ENCODE assay signal across 8 cellular contexts in genomic region chr19:17109962-17110598, GRCh38. TPM values are rescaled to one million over a fixed set of nuclear protein-coding genes. Genes with fewer than 3 reads are reported as not detected.
DNase-seq lines count a peak whose midpoint lies in the region; ATAC-seq and TF ChIP-seq lines count a peak whose summit lies in the region.

No MANE protein-coding gene starts in this region.

- no peak overlapping the region for H2BK120ac ChIP-seq in mesenchymal stem cell (ENCODE audit: low read depth, low read length)

- WGBS in mesenchymal stem cell = 95% methylated on average over 26 of the region's 26 CpGs

- CTCF ChIA-PET in CD4-positive, alpha-beta memory T cell (lab: Charles Lee; ENCODE audit: partially characterized antibody) = no interaction called here
- CTCF ChIA-PET in WTC11 (lab: Charles Lee) = interaction anchor here (1.0 kb wide), 1 partner anchor 41 kb away, joined by 3 read pairs; no protein-coding TSS in a partner anchor

- H3K27ac Mint-ChIP-seq in CD4-positive, alpha-beta memory T cell = peak overlapping the region in 5 of 7 donors; percentile 12 to 84 (median 53)
- H3K27ac Mint-ChIP-seq in WTC11 = peak overlapping the region; percentile 63; the same call in 1 of the 2 replicates

- no peak overlapping the region for H3K27ac ChIP-seq in CD4-positive, alpha-beta memory T cell (ENCODE audit: low read depth, low read length)
- H3K27ac ChIP-seq in mesenchymal stem cell (ENCODE audit: low read length, poor library complexity, severe bottlenecking) = no peak overlapping the region

- no peak overlapping the region for H3K4ac ChIP-seq in mesenchymal stem cell (ENCODE audit: low read depth in 1 of 2, low read length in 2 of 2)

- no peak for DNase-seq in CD4-positive, alpha-beta memory T cell
- no peak for DNase-seq in WTC11 (ENCODE audit: low spot score)
- DNase-seq in mesenchymal stem cell = no peak
- no peak for DNase-seq in NCI-H526 treated with DMSO at 0.1 percent for 48 hours (lab: John Stamatoyannopoulos, UW)
- DNase-seq in NCI-H345 treated with DMSO at 0.1 percent for 48 hours (lab: John Stamatoyannopoulos, UW; ENCODE audit: unreplicated experiment) = no peak
- no peak for DNase-seq in H4 (ENCODE audit: low spot score)

- peaks cover 53% of the 10 kb centered on the region for H3K79me1 ChIP-seq in mesenchymal stem cell (replicated peaks; ENCODE audit: low read length, poor library complexity, severe bottlenecking)

- intact Hi-C loops in CD4-positive, alpha-beta memory T cell (cut with micrococcal nuclease) = no loop called here

- H3K27me3 Mint-ChIP-seq in CD4-positive, alpha-beta memory T cell = no peaks in the 10 kb centered on the region
- no peaks in the 10 kb centered on the region for H3K27me3 Mint-ChIP-seq in WTC11 (ENCODE audit: low read depth)

- H2BK5ac ChIP-seq in mesenchymal stem cell (ENCODE audit: low read depth, low read length, poor library complexity, severe bottlenecking) = no peak overlapping the region

- peaks cover 25 to 69% of the 10 kb centered on the region in 2 donors for H3K36me3 Mint-ChIP-seq in CD4-positive, alpha-beta memory T cell
- peaks cover 11% of the 10 kb centered on the region; the same call in 1 of the 2 replicates for H3K36me3 Mint-ChIP-seq in WTC11

- H2AK5ac ChIP-seq in mesenchymal stem cell (ENCODE audit: low read length, severe bottlenecking) = peak overlapping the region; percentile 24

- no peak overlapping the region for H3K4me3 ChIP-seq in CD4-positive, alpha-beta memory T cell (ENCODE audit: low read length in 2 of 2)
- H3K4me3 ChIP-seq in mesenchymal stem cell (ENCODE audit: insufficient read depth in 1 of 2, low read depth in 1 of 2, low read length in 2 of 2) = no peak overlapping the region

- peaks cover 34% of the 10 kb centered on the region for H3K36me3 ChIP-seq in CD4-positive, alpha-beta memory T cell (ENCODE audit: insufficient read depth, low read length)
- H3K36me3 ChIP-seq in mesenchymal stem cell (ENCODE audit: control insufficient read depth in 1 of 2, insufficient read depth in 2 of 2, low read depth in 1 of 2, low read length in 2 of 2) = peaks cover 50 to 53% of the 10 kb centered on the region in 2 experiments

- no peaks in the 10 kb centered on the region for H3K27me3 ChIP-seq in CD4-positive, alpha-beta memory T cell (ENCODE audit: insufficient read depth, low read length)
- H3K27me3 ChIP-seq in mesenchymal stem cell (ENCODE audit: control insufficient read depth in 1 of 2, insufficient read depth in 1 of 2, low read length in 2 of 2) = no peaks in the 10 kb centered on the region

- peaks cover 11 to 48% (median 26%) of the 10 kb centered on the region in 4 donors for H3K4me1 Mint-ChIP-seq in CD4-positive, alpha-beta memory T cell
- H3K4me1 Mint-ChIP-seq in WTC11 = peaks cover 31% of the 10 kb centered on the region

- POLR2A ChIA-PET in CD4-positive, alpha-beta memory T cell (lab: Charles Lee; ENCODE audit: partially characterized antibody) = interaction anchor here (0.9 kb wide), 1 partner anchor 33 kb away, joined by 4 read pairs; no protein-coding TSS in a partner anchor
- POLR2A ChIA-PET in WTC11 (lab: Charles Lee) = no interaction called here

- ATAC-seq in GM21825 (IDR thresholded peaks at IDR 0.05; ENCODE audit: unreplicated experiment) (peak; percentile 40), WTC11 (no peak), HG02678 (IDR thresholded peaks at IDR 0.05; ENCODE audit: unreplicated experiment) (no peak)

- peak overlapping the region in 1 of 2 experiments; percentile 1 for H2BK12ac ChIP-seq in mesenchymal stem cell (ENCODE audit: low read length in 2 of 2)

- peak overlapping the region in 1 of 8 donors; percentile 41 for H3K4me3 Mint-ChIP-seq in CD4-positive, alpha-beta memory T cell
- no peak overlapping the region for H3K4me3 Mint-ChIP-seq in WTC11

- no peaks in the 10 kb centered on the region for H3K9me3 Mint-ChIP-seq in CD4-positive, alpha-beta memory T cell
- no peaks in the 10 kb centered on the region for H3K9me3 Mint-ChIP-seq in WTC11

- no peak overlapping the region for H3K18ac ChIP-seq in mesenchymal stem cell (ENCODE audit: low read depth in 1 of 2, low read length in 2 of 2)

- H4K91ac ChIP-seq in mesenchymal stem cell (ENCODE audit: low read length) = no peak overlapping the region

- no peak overlapping the region for H3K23ac ChIP-seq in mesenchymal stem cell (ENCODE audit: low read length in 2 of 2)

- no peak overlapping the region for H3K9ac ChIP-seq in mesenchymal stem cell (ENCODE audit: low read length)

- no peak overlapping the region for H2AFZ ChIP-seq in mesenchymal stem cell (ENCODE audit: low read depth, low read length)

- H2BK15ac ChIP-seq in mesenchymal stem cell (ENCODE audit: low read depth, poor library complexity, severe bottlenecking) = no peak overlapping the region

- H3K14ac ChIP-seq in mesenchymal stem cell (ENCODE audit: low read length in 2 of 2) = no peak overlapping the region

- TF ChIP-seq CTCF in WTC11 (IDR thresholded peaks at IDR 0.05) = no peak

- H3K4me2 ChIP-seq in mesenchymal stem cell (ENCODE audit: low read length, poor library complexity, severe bottlenecking) = no peak overlapping the region

- no peaks in the 10 kb centered on the region for H3K9me3 ChIP-seq in CD4-positive, alpha-beta memory T cell (ENCODE audit: control insufficient read depth in 1 of 2, low read length in 2 of 2)
- no peaks in the 10 kb centered on the region for H3K9me3 ChIP-seq in mesenchymal stem cell (ENCODE audit: control insufficient read depth, low read length)

- no peaks in the 10 kb centered on the region for H3K4me1 ChIP-seq in CD4-positive, alpha-beta memory T cell (ENCODE audit: insufficient read depth, low read length)
- H3K4me1 ChIP-seq in mesenchymal stem cell (ENCODE audit: control insufficient read depth, insufficient read depth, low read depth, low read length) = peaks cover 27% of the 10 kb centered on the region

- H4K8ac ChIP-seq in mesenchymal stem cell (ENCODE audit: low read length) = no peak overlapping the region

TF ChIP-seq in WTC11, 78 proteins besides CTCF, POLR2A, EP300 and RAD21 (continues in another document):
- TF ChIP-seq ZNF219 (CRISPR knock-in tag; IDR thresholded peaks at IDR 0.05; ENCODE audit: borderline replicate concordance) = no peak
- no peak for TF ChIP-seq ZNF138 (CRISPR knock-in tag; conservative IDR thresholded peaks at IDR 0.05)
- no peak for TF ChIP-seq SP1 (CRISPR knock-in tag; conservative IDR thresholded peaks at IDR 0.05)
- no peak for TF ChIP-seq STAT6 (CRISPR knock-in tag; conservative IDR thresholded peaks at IDR 0.05; ENCODE audit: low read depth)
- no peak for TF ChIP-seq EMX1 (CRISPR knock-in tag; IDR thresholded peaks at IDR 0.05)
- no peak for TF ChIP-seq ESRRA (CRISPR knock-in tag; IDR thresholded peaks at IDR 0.05; ENCODE audit: borderline replicate concordance)
- TF ChIP-seq FOXP1 (CRISPR knock-in tag; IDR thresholded peaks at IDR 0.05; ENCODE audit: borderline replicate concordance) = no peak
- no peak for TF ChIP-seq GRHL2 (CRISPR knock-in tag; IDR thresholded peaks at IDR 0.05; ENCODE audit: insufficient replicate concordance, severe bottlenecking)
- no peak for TF ChIP-seq FOXJ3 (CRISPR knock-in tag; IDR thresholded peaks at IDR 0.05; ENCODE audit: borderline replicate concordance)
- no peak for TF ChIP-seq RELA (CRISPR knock-in tag; IDR thresholded peaks at IDR 0.05; ENCODE audit: borderline replicate concordance)
- no peak for TF ChIP-seq NFYB (CRISPR knock-in tag; conservative IDR thresholded peaks at IDR 0.05; ENCODE audit: low read depth)
- TF ChIP-seq MXD4 (CRISPR knock-in tag; IDR thresholded peaks at IDR 0.05; ENCODE audit: borderline replicate concordance) = no peak
- TF ChIP-seq MYBL2 (CRISPR knock-in tag; IDR thresholded peaks at IDR 0.05) = no peak
- TF ChIP-seq FOXK1 (CRISPR knock-in tag; IDR thresholded peaks at IDR 0.05) = no peak
- no peak for TF ChIP-seq ZNF396 (CRISPR knock-in tag; IDR thresholded peaks at IDR 0.05; ENCODE audit: borderline replicate concordance)

RNA-seq across cellular contexts. Expression of gene MYO9B, which starts 34.5 kb away (rescaled TPM):
- total RNA-seq in CD4-positive, alpha-beta memory T cell = 100 to 1,000 TPM; 176 to 181 TPM
- polyA plus RNA-seq in CD4-positive, alpha-beta memory T cell = 10 to 100 TPM in 1 of 2 donors, 1 to 10 TPM in 1; 1.3 to 25.8 TPM
- total RNA-seq in WTC11 (2021) = 70.3 to 94.3 TPM (median 73.4 TPM) in 3 replicates
- polyA plus RNA-seq in mesenchymal stem cell (2013, experiment 1 of 2) = 49.4 TPM
- 51.6 TPM for polyA plus RNA-seq in mesenchymal stem cell (2013, experiment 2 of 2)
- 15.1 and 21.0 TPM in 2 replicates for total RNA-seq in H4 (2014; rRNA removed; shearing (Covaris generic))

RNA-seq across cellular contexts. Expression of gene HAUS8, which starts 34.8 kb away (rescaled TPM):
- total RNA-seq in CD4-positive, alpha-beta memory T cell = 10 to 100 TPM; 20.0 to 20.9 TPM
- polyA plus RNA-seq in CD4-positive, alpha-beta memory T cell = 10 to 100 TPM in 1 of 2 donors, 1 to 10 TPM in 1; 5.7 to 11.2 TPM
- total RNA-seq in WTC11 (2021) = 27.9 to 29.9 TPM (median 29.7 TPM) in 3 replicates
- polyA plus RNA-seq in mesenchymal stem cell (2013, experiment 1 of 2) = 5.1 TPM
- polyA plus RNA-seq in mesenchymal stem cell (2013, experiment 2 of 2) = 6.6 TPM
- total RNA-seq in H4 (2014; rRNA removed; shearing (Covaris generic)) = 10.6 and 22.8 TPM in 2 replicates
